Comparison of ENCODE assay signal across 26 cellular contexts in the genomic region with DNA sequence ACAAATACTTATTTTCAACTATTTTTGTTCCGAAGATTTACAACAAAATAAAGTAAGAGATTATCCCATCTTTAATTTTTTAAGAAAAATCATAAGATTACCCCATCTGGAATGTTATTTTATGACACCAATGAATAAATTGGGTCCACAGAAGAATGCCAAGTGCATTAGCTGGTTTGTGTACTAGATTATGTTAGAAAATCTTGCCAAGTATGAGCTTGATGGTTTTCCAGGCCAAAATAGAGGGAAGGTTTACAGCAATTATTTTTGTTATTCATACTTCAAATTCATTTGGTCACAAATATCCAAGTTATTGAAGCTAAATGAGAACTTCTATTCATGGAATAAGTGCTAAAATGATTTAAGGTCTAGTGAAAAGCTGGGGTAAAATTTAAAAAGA.
"Had no signal": no experiment of that assay in that cellular context is flagged by ENCODE, and none has a peak within 500 bp of the region (broad histone marks: within the 10 kb centered on the region; RNA-seq: fewer than 3 reads in every experiment).

No MANE protein-coding gene starts in this region.

- H3K27ac Mint-ChIP-seq: activated CD4-positive, alpha-beta memory T cell treated with anti-CD3 and anti-CD28 coated beads for 36 hours; activated CD4-positive, alpha-beta T cell treated with anti-CD3 and anti-CD28 coated beads, Interleukin-2, amount 10 ng/mL, durations not matched to agents 24 days and 14 days; activated naive CD4-positive, alpha-beta T cell treated with anti-CD3 and anti-CD28 coated beads, Interleukin-2, amount 10 ng/mL, durations not matched to agents 7 days and 5 days; activated naive CD8-positive, alpha-beta T cell treated with anti-CD3 and anti-CD28 coated beads for 36 hours; activated T-helper 17 cell treated with anti-CD3 and anti-CD28 coated beads, Interleukin-2, amount 50 U/mL, for 72 hours; brain; IgD-negative memory B cell; T-helper 17 cell; WTC11 had no signal

- H3K9me3 Mint-ChIP-seq: activated CD4-positive, alpha-beta memory T cell treated with anti-CD3 and anti-CD28 coated beads for 36 hours; activated CD4-positive, alpha-beta T cell treated with anti-CD3 and anti-CD28 coated beads, Interleukin-2, amount 10 ng/mL, durations not matched to agents 24 days and 14 days; activated naive CD4-positive, alpha-beta T cell treated with anti-CD3 and anti-CD28 coated beads, Interleukin-2, amount 10 ng/mL, durations not matched to agents 7 days and 5 days; activated naive CD8-positive, alpha-beta T cell treated with anti-CD3 and anti-CD28 coated beads for 36 hours; activated T-cell treated with anti-CD3 and anti-CD28 coated beads, Interleukin-2, amount 50 U/mL, for 4 hours; brain; IgD-negative memory B cell; WTC11 had no signal

- H3K36me3 Mint-ChIP-seq: activated CD4-positive, alpha-beta memory T cell treated with anti-CD3 and anti-CD28 coated beads for 36 hours; activated naive CD4-positive, alpha-beta T cell treated with anti-CD3 and anti-CD28 coated beads, Interleukin-2, amount 10 ng/mL, durations not matched to agents 7 days and 5 days; activated naive CD8-positive, alpha-beta T cell treated with anti-CD3 and anti-CD28 coated beads for 36 hours; brain; IgD-negative memory B cell; WTC11 had no signal

- H3K4me3 Mint-ChIP-seq: activated CD4-positive, alpha-beta memory T cell treated with anti-CD3 and anti-CD28 coated beads for 36 hours; activated CD4-positive, alpha-beta T cell treated with anti-CD3 and anti-CD28 coated beads, Interleukin-2, amount 10 ng/mL, durations not matched to agents 24 days and 14 days; activated naive CD4-positive, alpha-beta T cell treated with anti-CD3 and anti-CD28 coated beads, Interleukin-2, amount 10 ng/mL, durations not matched to agents 7 days and 5 days; activated naive CD8-positive, alpha-beta T cell treated with anti-CD3 and anti-CD28 coated beads for 36 hours; activated T-cell treated with anti-CD3 and anti-CD28 coated beads, Interleukin-2, amount 50 U/mL, for 4 hours; activated T-helper 17 cell treated with anti-CD3 and anti-CD28 coated beads, Interleukin-2, amount 50 U/mL, for 72 hours; brain; IgD-negative memory B cell; T-helper 17 cell; WTC11 had no signal

- H3K27me3 Mint-ChIP-seq: activated CD4-positive, alpha-beta memory T cell treated with anti-CD3 and anti-CD28 coated beads for 36 hours; activated CD4-positive, alpha-beta T cell treated with anti-CD3 and anti-CD28 coated beads, Interleukin-2, amount 10 ng/mL, durations not matched to agents 24 days and 14 days; activated naive CD4-positive, alpha-beta T cell treated with anti-CD3 and anti-CD28 coated beads, Interleukin-2, amount 10 ng/mL, durations not matched to agents 7 days and 5 days; activated naive CD8-positive, alpha-beta T cell treated with anti-CD3 and anti-CD28 coated beads for 36 hours; brain; T-helper 17 cell had no signal

- H3K4me1 Mint-ChIP-seq: activated CD4-positive, alpha-beta T cell treated with anti-CD3 and anti-CD28 coated beads, Interleukin-2, amount 10 ng/mL, durations not matched to agents 24 days and 14 days; activated naive CD4-positive, alpha-beta T cell treated with anti-CD3 and anti-CD28 coated beads, Interleukin-2, amount 10 ng/mL, durations not matched to agents 7 days and 5 days; activated naive CD8-positive, alpha-beta T cell treated with anti-CD3 and anti-CD28 coated beads for 36 hours; activated T-helper 17 cell treated with anti-CD3 and anti-CD28 coated beads, Interleukin-2, amount 50 U/mL, for 72 hours; brain; IgD-negative memory B cell; T-helper 17 cell; WTC11 had no signal

- DNase-seq: activated CD4-positive, alpha-beta memory T cell treated with anti-CD3 and anti-CD28 coated beads for 36 hours; activated CD4-positive, alpha-beta T cell treated with anti-CD3 and anti-CD28 coated beads for 1 hour; activated CD4-positive, alpha-beta T cell treated with anti-CD3 and anti-CD28 coated beads, Interleukin-2, amount 10 ng/mL, durations not matched to agents 24 days and 14 days; activated CD8-positive, alpha-beta memory T cell treated with anti-CD3 and anti-CD28 coated beads for 24 hours; activated gamma-delta T cell; activated naive CD4-positive, alpha-beta T cell treated with anti-CD3 and anti-CD28 coated beads, Interleukin-2, amount 10 ng/mL, durations not matched to agents 7 days and 5 days; activated naive CD8-positive, alpha-beta T cell treated with anti-CD3 and anti-CD28 coated beads for 36 hours; activated T-cell treated with anti-CD3 and anti-CD28 coated beads, Interleukin-2, amount 50 U/mL, for 4 hours; adrenal gland; anterior cingulate cortex; KG1; NCI-H1105 treated with DMSO at 0.1 percent for 48 hours; NCI-H146; NCI-H187 treated with DMSO at 0.1 percent for 48 hours; NCI-H2081 treated with DMSO at 0.1 percent for 48 hours; NCI-H2227 treated with DMSO at 0.1 percent for 48 hours; NCI-H510A; NCI-H526 treated with DMSO at 0.1 percent for 48 hours; NCI-H82; SIG-M5; T-helper 17 cell; T-helper 9 cell had no signal

- ATAC-seq: activated T-cell treated with anti-CD3 and anti-CD28 coated beads, Interleukin-2, amount 50 U/mL, for 4 hours; activated T-helper 17 cell treated with anti-CD3 and anti-CD28 coated beads, Interleukin-2, amount 50 U/mL, for 72 hours; T-helper 17 cell; WTC11 had no signal
